In genomic region chr16:2682209-2683021, GRCh38 we compare ENCODE assay signal across 8 cellular contexts. TPM values are rescaled to one million over a fixed set of nuclear protein-coding genes. Genes with fewer than 3 reads are reported as not detected.
A peak's percentile ranks its signal among the peaks of the same experiment; 100 is the strongest.
DNase-seq lines count a peak whose midpoint lies in the region; ATAC-seq, FAIRE-seq and TF ChIP-seq lines count a peak whose summit lies in the region.

Gene KCTD5 (plus strand): TSS chr16:2682523. CDS start chr16:2682549, 26 bp downstream.

- peak within 1 kb of the TSS; percentile 93 for H2AFZ ChIP-seq in mammary epithelial cell (ENCODE audit: low read depth, low read length)

- no TSS peak for BruUV-seq in mammary epithelial cell (replicated peaks; lab: Mats Ljungman, UMichigan)

- H3K4me2 ChIP-seq in A549 (peak within 1 kb of the TSS; percentile 93), mammary epithelial cell (ENCODE audit: insufficient read depth, low read depth, low read length) (peak within 1 kb of the TSS; percentile 89)

- H3K36me3 ChIP-seq in mammary epithelial cell (ENCODE audit: insufficient read depth, low read length) (no peaks in the 10 kb centered on the region), iPS-20b (ENCODE audit: insufficient read depth, low read depth, low read length) (no peaks in the 10 kb centered on the region)

- H3K9me3 ChIP-seq in A549 (no peaks in the 10 kb centered on the region), mammary epithelial cell (replicated peaks; ENCODE audit: insufficient read depth, low read length) (no peaks in the 10 kb centered on the region), iPS-20b (ENCODE audit: insufficient read depth, low read depth, low read length) (no peaks in the 10 kb centered on the region)

- TF ChIP-seq CTCF in A549 (IDR thresholded peaks at IDR 0.05) (no peak), WI38 (IDR thresholded peaks at IDR 0.05; ENCODE audit: low read depth, low read length) (no peak), mammary epithelial cell (conservative IDR thresholded peaks at IDR 0.05 in 1 of 2, IDR thresholded peaks at IDR 0.05 in 1 of 2; ENCODE audit: extremely low read depth in 1 of 2, insufficient read depth in 1 of 2, low read depth in 1 of 2, low read length in 2 of 2) (no peak)

- H3K27me3 ChIP-seq in mammary epithelial cell (ENCODE audit: insufficient read depth, low read length): no peaks in the 10 kb centered on the region
- H3K27me3 ChIP-seq in iPS-20b (ENCODE audit: insufficient read depth, low read length): no peaks in the 10 kb centered on the region

- POLR2A ChIA-PET in A549 (lab: Yijun Ruan, JAX): interaction anchor here (0.5 to 2.1 kb wide), 23 partner anchors 9 to 527 kb away, joined by 3 to 41 read pairs (median 4); partner anchors contain the start of genes FLYWCH2, PGP, PRSS27 and SRRM2

- ATAC-seq in A549 (peak; percentile 93 to 94), GM18868 (IDR thresholded peaks at IDR 0.05; ENCODE audit: unreplicated experiment) (peak; percentile 71), HG03135 (IDR thresholded peaks at IDR 0.05; ENCODE audit: unreplicated experiment) (peak; percentile 60)

- H3K27ac ChIP-seq in A549 (peak within 1 kb of the TSS; percentile 91 to 98), mammary epithelial cell (ENCODE audit: insufficient read depth, low read depth, low read length) (peak within 1 kb of the TSS; percentile 72), iPS-20b (ENCODE audit: low read length) (no peak within 1 kb of the TSS), skin epidermis (peak within 1 kb of the TSS; percentile 62 to 98 (median 90))

- dilution Hi-C loops in mammary epithelial cell (cut with HindIII; ENCODE audit: low sequenced_read_pairs): no loop called here

- WGBS in A549 (ENCODE audit: missing lambda C conversion rate): under 1% methylated on average over 16 of the region's 73 CpGs
- WGBS in mammary epithelial cell (ENCODE audit: low coverage, missing lambda C conversion rate): under 1% methylated on average over 37 of the region's 73 CpGs

- no peak for TF ChIP-seq RAD21 in A549 (conservative IDR thresholded peaks at IDR 0.05 in 1 of 2, IDR thresholded peaks at IDR 0.05 in 1 of 2)

- peak; percentile 93 for TF ChIP-seq POLR2A in A549 (IDR thresholded peaks at IDR 0.05; ENCODE audit: low read length)

- H4K20me1 ChIP-seq in mammary epithelial cell (ENCODE audit: insufficient read depth, low read length): no peaks in the 10 kb centered on the region

- CTCF ChIA-PET in A549 (lab: Yijun Ruan, JAX): interaction anchor here (0.7 to 1.3 kb wide), 3 partner anchors 17 to 236 kb away, joined by 3 read pairs; no protein-coding TSS in a partner anchor
- CTCF ChIA-PET in mammary epithelial cell (lab: Charles Lee; ENCODE audit: low non-redundant PET): interaction anchor here (0.6 kb wide), 2 partner anchors 157 to 219 kb away, joined by 4 to 9 read pairs; no protein-coding TSS in a partner anchor

- DNase-seq in A549 (ENCODE audit: low read depth in 1 of 2, low spot score in 1 of 2): peak; percentile 97 to 98
- DNase-seq in NCI-H2227 treated with DMSO at 0.1 percent for 48 hours (lab: John Stamatoyannopoulos, UW): peak; percentile 99
- peak; percentile 94 for DNase-seq in mammary epithelial cell

- TF ChIP-seq EP300 in A549 (IDR thresholded peaks at IDR 0.05): no peak

- no peak for FAIRE-seq in A549 (lab: Jason Lieb, UNC)

- peaks cover 48% of the 10 kb centered on the region for H3K79me2 ChIP-seq in mammary epithelial cell (ENCODE audit: insufficient read depth, low read length)

- in situ Hi-C loops in mammary epithelial cell (cut with MboI; ENCODE audit: low sequenced_read_pairs in 2 of 2): loop anchor here in 1 of 2 donors (25.0 kb wide), 1 partner anchor 95 kb away; no protein-coding TSS in a partner anchor

- peak within 1 kb of the TSS; percentile 80 for H3K4me3 ChIP-seq in A549
- H3K4me3 ChIP-seq in WI38 (ENCODE audit: low read depth, low read length): peak within 1 kb of the TSS; percentile 97
- H3K4me3 ChIP-seq in mammary epithelial cell (replicated peaks in 1 of 3; ENCODE audit: insufficient read depth in 1 of 3, low read depth in 2 of 3, low read length in 3 of 3): peak within 1 kb of the TSS; percentile 76 to 99 (median 96)
- H3K4me3 ChIP-seq in iPS-20b (ENCODE audit: low read length): peak within 1 kb of the TSS; percentile 98
- H3K4me3 ChIP-seq in skin epidermis: peak within 1 kb of the TSS; percentile 71 to 99 (median 91)

- H3K4me1 ChIP-seq in A549: peaks cover 6% of the 10 kb centered on the region; the same call in 1 of the 3 replicates
- no peaks in the 10 kb centered on the region for H3K4me1 ChIP-seq in mammary epithelial cell (ENCODE audit: insufficient read depth, low read length)
- no peaks in the 10 kb centered on the region; the same call in 1 of the 2 replicates for H3K4me1 ChIP-seq in iPS-20b (ENCODE audit: insufficient read depth, low read length)

- peak within 1 kb of the TSS; percentile 84 for H3K9ac ChIP-seq in mammary epithelial cell (ENCODE audit: insufficient read depth, low read length)
- H3K9ac ChIP-seq in iPS-20b (ENCODE audit: low read depth, low read length): peak within 1 kb of the TSS; percentile 97

- intact Hi-C loops in mammary epithelial cell (cut with micrococcal nuclease): loop anchor here (1.0 to 5.0 kb wide), 2 partner anchors 40 to 153 kb away; partner anchors contain the start of gene PRSS27

TF ChIP-seq in A549, 52 proteins besides CTCF, POLR2A, EP300 and RAD21 (continues in another document):
- TF ChIP-seq PHF8 (IDR thresholded peaks at IDR 0.05; ENCODE audit: borderline replicate concordance, low read depth): peak; percentile 83
- 0 out of 2 replicates have a peak, but pooled peaks have one; percentile 32 for TF ChIP-seq MAZ (IDR thresholded peaks at IDR 0.05; ENCODE audit: borderline replicate concordance, low read depth, low read length)
- peak; percentile 88; the same call in 1 of the 2 replicates for TF ChIP-seq KDM5A (IDR thresholded peaks at IDR 0.05)
- 0 out of 2 replicates have a peak, but pooled peaks have one; percentile 49 for TF ChIP-seq ESRRA (IDR thresholded peaks at IDR 0.05; ENCODE audit: borderline replicate concordance, low read length)
- peak; percentile 67; the same call in 1 of the 2 replicates for TF ChIP-seq EHF (CRISPR knock-in tag; IDR thresholded peaks at IDR 0.05)
- TF ChIP-seq PBX3 (IDR thresholded peaks at IDR 0.05): 0 out of 2 replicates have a peak, but pooled peaks have one; percentile 56
- no peak; the same call in 1 of the 2 replicates for TF ChIP-seq HOXA7 (CRISPR knock-in tag; IDR thresholded peaks at IDR 0.05)
- peak; percentile 78; the same call in 1 of the 2 replicates for TF ChIP-seq TFCP2L1 (CRISPR knock-in tag; IDR thresholded peaks at IDR 0.05)
- no peak for TF ChIP-seq KDM1A (IDR thresholded peaks at IDR 0.05; ENCODE audit: low read depth)
- TF ChIP-seq CBX8 (IDR thresholded peaks at IDR 0.05): no peak
- no peak for TF ChIP-seq BHLHE40 (IDR thresholded peaks at IDR 0.05; ENCODE audit: low read depth, low read length)
- peak; percentile 85; the same call in 1 of the 2 replicates for TF ChIP-seq MYC (IDR thresholded peaks at IDR 0.05; ENCODE audit: borderline replicate concordance, low read length)
- TF ChIP-seq FOSL2 (IDR thresholded peaks at IDR 0.05): no peak
- TF ChIP-seq FOSL2 (CRISPR knock-in tag; IDR thresholded peaks at IDR 0.05): peak; percentile 34; the same call in 1 of the 2 replicates
- TF ChIP-seq BCL3 (IDR thresholded peaks at IDR 0.05): peak; percentile 89
- TF ChIP-seq ZSCAN20 (CRISPR knock-in tag; IDR thresholded peaks at IDR 0.05): no peak
- TF ChIP-seq ZNF302 (CRISPR knock-in tag; IDR thresholded peaks at IDR 0.05): no peak
- TF ChIP-seq CBX2 (IDR thresholded peaks at IDR 0.05; ENCODE audit: borderline replicate concordance, low read depth): no peak
- no peak for TF ChIP-seq ZC3H11A (IDR thresholded peaks at IDR 0.05)
- TF ChIP-seq NR3C1 (IDR thresholded peaks at IDR 0.05): no peak
- no peak for TF ChIP-seq RARB (CRISPR knock-in tag; IDR thresholded peaks at IDR 0.05)
- no peak for TF ChIP-seq CHD4 (IDR thresholded peaks at IDR 0.05; ENCODE audit: borderline replicate concordance)
- no peak for TF ChIP-seq ZFP36 (IDR thresholded peaks at IDR 0.05; ENCODE audit: borderline replicate concordance, partially characterized antibody)
- no peak; the same call in 1 of the 2 replicates for TF ChIP-seq GATA3 (IDR thresholded peaks at IDR 0.05; ENCODE audit: borderline replicate concordance)
- no peak for TF ChIP-seq RNF2 (IDR thresholded peaks at IDR 0.05; ENCODE audit: borderline replicate concordance, low read depth)
- no peak for TF ChIP-seq RFX5 (IDR thresholded peaks at IDR 0.05)
- no peak; a peak in 1 of 4 replicates for TF ChIP-seq CEBPB (IDR thresholded peaks at IDR 0.05)

RNA-seq across cellular contexts. Expression of gene KCTD5, which starts in this region (rescaled TPM):
- polyA plus RNA-seq in A549 (2011; rRNA removed) (22.4 and 26.1 TPM in 2 replicates), A549 (2017; fragmentation: RNase III; extraction: RNeasy Plus Mini Kit Qiagen cat#74134 plus additional on column Dnase treatment) (22.8 to 26.3 TPM (median 22.9 TPM) in 3 replicates), mammary epithelial cell (42.5 TPM)
- 36.9 and 44.4 TPM in 2 replicates for polyA plus RNA-seq in A549 (2012; cell fraction: cytosol; rRNA removed)
- 37.1 and 61.7 TPM in 2 replicates for polyA plus RNA-seq in A549 (2012; cell fraction: nucleus; rRNA removed)
- 15.5 and 22.7 TPM in 2 replicates for polyA minus RNA-seq in A549 (2011; rRNA and poly(A)+ RNA removed)
- total RNA-seq in mammary epithelial cell: 10 to 100 TPM; 43.7 to 47.8 TPM
- polyA minus RNA-seq in mammary epithelial cell: 24.4 TPM
